Comparison of ENCODE assay signal across 1 cellular context in genomic region chr6:166419717-166420116, GRCh38.
TF ChIP-seq lines count a peak whose summit lies in the region.

No MANE protein-coding gene starts in this region.

TF ChIP-seq in GM23338, 12 proteins besides CTCF, POLR2A, EP300 and RAD21 (continued from another document):
- TF ChIP-seq ZNF462 (CRISPR knock-in tag; IDR thresholded peaks at IDR 0.05) (no peak), ZNF114 (CRISPR knock-in tag; IDR thresholded peaks at IDR 0.05) (no peak), STAT1 (IDR thresholded peaks at IDR 0.05; ENCODE audit: unreplicated experiment) (no peak), ZNF331 (CRISPR knock-in tag; IDR thresholded peaks at IDR 0.05; ENCODE audit: low read depth) (no peak), CREB1 (CRISPR knock-in tag; IDR thresholded peaks at IDR 0.05; ENCODE audit: low read depth) (no peak)
